8 cellular contexts compared by ENCODE assay signal in genomic region chr2:37231251-37232130, GRCh38. TPM values are rescaled to one million over a fixed set of nuclear protein-coding genes. Genes with fewer than 3 reads are reported as not detected.
DNase-seq lines count a peak whose midpoint lies in the region; TF ChIP-seq lines count a peak whose summit lies in the region.

CEBPZ (minus strand) TSS chr2:37231596; CDS start chr2:37231567, 29 bp downstream.
NDUFAF7 (plus strand) TSS chr2:37231658; CDS start chr2:37231706, 48 bp downstream.

- intact Hi-C loops in head of caudate nucleus (cut with DNase I): no loop called here

- H3K27ac ChIP-seq in SK-N-MC (peak within 1 kb of the TSS; percentile 82), thymus (ENCODE audit: low read depth) (peak within 1 kb of the TSS; percentile 96)

- H3K27ac Mint-ChIP-seq in osteocyte (ENCODE audit: unreplicated experiment): no peak within 1 kb of the TSS

- H3K9ac ChIP-seq in SK-N-MC (ENCODE audit: insufficient read length): peak within 1 kb of the TSS; percentile 97

- no peaks in the 10 kb centered on the region for H3K27me3 ChIP-seq in thymus (ENCODE audit: control insufficient read depth, insufficient read depth)

- H3K4me1 Mint-ChIP-seq in osteocyte (ENCODE audit: unreplicated experiment): peaks cover 13% of the 10 kb centered on the region

- H3K4me3 ChIP-seq in HFF-Myc (replicated peaks; ENCODE audit: low read depth, low read length): peak within 1 kb of the TSS; percentile 96
- peak within 1 kb of the TSS; percentile 99 for H3K4me3 ChIP-seq in SK-N-MC
- peak within 1 kb of the TSS; percentile 80 for H3K4me3 ChIP-seq in thymus (ENCODE audit: low read length)

- peaks cover 32% of the 10 kb centered on the region for H3K36me3 Mint-ChIP-seq in osteocyte (ENCODE audit: unreplicated experiment)

- H3K9me3 ChIP-seq in SK-N-MC (ENCODE audit: low read depth, low read length): no peaks in the 10 kb centered on the region
- H3K9me3 ChIP-seq in thymus (ENCODE audit: control insufficient read depth): no peaks in the 10 kb centered on the region

- H3K36me3 ChIP-seq in SK-N-MC (ENCODE audit: insufficient read depth, low read length): peaks cover 45% of the 10 kb centered on the region
- H3K36me3 ChIP-seq in thymus (ENCODE audit: control insufficient read depth, insufficient read depth): peaks cover 20% of the 10 kb centered on the region

- H3K4me1 ChIP-seq in thymus (ENCODE audit: control insufficient read depth, insufficient read depth, low read length): peaks cover 17% of the 10 kb centered on the region

- H3K9me3 Mint-ChIP-seq in osteocyte (ENCODE audit: unreplicated experiment): no peaks in the 10 kb centered on the region

- peak; percentile 81 for DNase-seq in GM04504 (ENCODE audit: low read depth)
- peak; percentile 81 for DNase-seq in HFF-Myc (ENCODE audit: extremely low read depth, low read depth)
- DNase-seq in MV-4-11 (lab: John Stamatoyannopoulos, UW): peak; percentile 89
- DNase-seq in SK-N-MC (ENCODE audit: low read depth, low spot score): peak; percentile 40
- peak; percentile 88 for DNase-seq in activated naive CD4-positive, alpha-beta T cell treated with anti-CD3 and anti-CD28 coated beads, Interleukin-2, amount 50 U/mL, for 16 hours
- DNase-seq in head of caudate nucleus: peak; percentile 87 to 97 (median 92)
- DNase-seq in osteocyte (ENCODE audit: extremely low spot score, unreplicated experiment): peak; percentile 93

- H3K27me3 Mint-ChIP-seq in osteocyte (ENCODE audit: unreplicated experiment): no peaks in the 10 kb centered on the region

- TF ChIP-seq CTCF in HFF-Myc (IDR thresholded peaks at IDR 0.05; ENCODE audit: low read depth, low read length, missing control alignments) (no peak), osteocyte (IDR thresholded peaks at IDR 0.05) (no peak)

- under 1% methylated on average over 73 of the region's 73 CpGs for WGBS in thymus

- H3K4me3 Mint-ChIP-seq in osteocyte (ENCODE audit: unreplicated experiment): no peak within 1 kb of the TSS

RNA-seq across cellular contexts. Expression of gene CEBPZ, which starts in this region (rescaled TPM):
- total RNA-seq in osteocyte: 28.2 and 34.1 TPM in 2 replicates
- polyA plus RNA-seq in thymus: 107 TPM

RNA-seq across cellular contexts. Expression of gene NDUFAF7, which starts in this region (rescaled TPM):
- 17.8 and 17.9 TPM in 2 replicates for total RNA-seq in osteocyte
- polyA plus RNA-seq in thymus: 26.9 TPM

Comparison
In these comparisons a context has a peak if more than half of its experiments do, and no peak if none do; other contexts are left out.
1. Peak in every context shown above with its lines: DNase-seq, H3K4me3 ChIP-seq and H3K27ac ChIP-seq.
2. DNase-seq: peak in every context shown above with its lines; median percentile 93 in osteocyte; 92 in head of caudate nucleus; 89 in MV-4-11; 88 in activated naive CD4-positive, alpha-beta T cell treated with anti-CD3 and anti-CD28 coated beads, Interleukin-2, amount 50 U/mL, for 16 hours; 81 in GM04504; 81 in HFF-Myc; 40 in SK-N-MC.